In the genomic region with DNA sequence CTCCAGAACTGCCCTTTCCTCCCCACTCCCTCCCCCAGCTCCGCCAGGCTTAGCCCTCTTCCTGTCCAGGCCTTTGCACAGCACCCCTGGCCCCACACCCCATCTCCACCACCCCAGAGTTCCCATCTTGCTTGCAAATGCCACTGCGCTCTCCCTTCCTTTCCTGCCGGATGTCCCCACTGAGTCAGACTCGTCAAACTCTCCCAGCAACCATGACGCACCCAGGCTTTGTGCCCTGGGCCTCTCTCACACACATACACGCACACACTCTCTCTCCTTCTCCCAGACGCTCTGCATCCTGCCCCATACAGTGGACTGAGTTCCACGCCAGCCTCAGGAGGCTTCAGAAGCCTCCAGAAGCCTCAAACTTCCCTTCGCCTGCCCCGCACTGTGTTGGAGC, we compare ENCODE assay signal across 12 cellular contexts. TPM values are rescaled to one million over a fixed set of nuclear protein-coding genes. Genes with fewer than 3 reads are reported as not detected.
DNase-seq lines count a peak whose midpoint lies in the region; ATAC-seq, FAIRE-seq and TF ChIP-seq lines count a peak whose summit lies in the region.
"Had no signal": no experiment of that assay in that cellular context is flagged by ENCODE, and none has a peak within 500 bp of the region (broad histone marks: within the 10 kb centered on the region; RNA-seq: fewer than 3 reads in every experiment).

No MANE protein-coding gene starts in this region.

- FAIRE-seq in small intestine (lab: Jason Lieb, UNC), result no peak

- H3K4me3 ChIP-seq in RWPE2 (ENCODE audit: severe bottlenecking), result no peak overlapping the region
- H3K4me3 ChIP-seq in small intestine (ENCODE audit: low read depth in 1 of 2, low read length in 2 of 2), result no peak overlapping the region
- H3K4me3 ChIP-seq: dorsolateral prefrontal cortex had no signal

- peak; percentile 61 for ATAC-seq in RWPE2 (ENCODE audit: low read depth)
- ATAC-seq: stimulated activated naive CD8-positive, alpha-beta T cell treated with anti-CD3 and anti-CD28 coated beads, Interleukin-15, amount 100 ng/mL, for 72 hours had no signal

- peaks cover 7% of the 10 kb centered on the region for H3K36me3 ChIP-seq in RWPE2 (ENCODE audit: low read depth)
- H3K36me3 ChIP-seq in small intestine (ENCODE audit: control insufficient read depth in 2 of 2, insufficient read depth in 2 of 2, low read length in 2 of 2), result no peaks in the 10 kb centered on the region

- H3K27ac ChIP-seq in RWPE2 (ENCODE audit: poor library complexity, severe bottlenecking) (peak overlapping the region; percentile 97), small intestine (ENCODE audit: low read depth in 1 of 2, low read length in 1 of 2) (peak overlapping the region in 1 of 2 donors; percentile 40)

- WGBS in small intestine, 3 donors, result 81 to 89% (median 86%) methylated on average over 10 of the region's 10 CpGs

- H3K27me3 ChIP-seq in RWPE2 (ENCODE audit: insufficient read depth, poor library complexity, severe bottlenecking) (no peaks in the 10 kb centered on the region), small intestine (ENCODE audit: control insufficient read depth in 2 of 2, insufficient read depth in 2 of 2, low read length in 2 of 2) (no peaks in the 10 kb centered on the region)
- H3K27me3 ChIP-seq: dorsolateral prefrontal cortex had no signal

- H3K9me3 ChIP-seq in RWPE2 (ENCODE audit: severe bottlenecking), result no peaks in the 10 kb centered on the region
- no peaks in the 10 kb centered on the region for H3K9me3 ChIP-seq in small intestine (ENCODE audit: control insufficient read depth, low read depth)

- TF ChIP-seq CTCF in RWPE2 (IDR thresholded peaks at IDR 0.05; ENCODE audit: poor library complexity, severe bottlenecking), result no peak

- peaks cover 52% of the 10 kb centered on the region for H3K4me1 ChIP-seq in RWPE2 (ENCODE audit: insufficient read depth, poor library complexity, severe bottlenecking)
- peaks cover 6 to 17% of the 10 kb centered on the region in 2 donors for H3K4me1 ChIP-seq in small intestine (ENCODE audit: control insufficient read depth in 2 of 2, insufficient read depth in 1 of 2, low read depth in 1 of 2, low read length in 1 of 2)

- DNase-seq in EH (ENCODE audit: low read depth), result peak; percentile 99
- DNase-seq in RWPE2 (ENCODE audit: low spot score), result peak; percentile 95
- DNase-seq in fibroblast of peridontal ligament (ENCODE audit: extremely low read depth), result peak; percentile 75
- DNase-seq in renal cortical epithelial cell (ENCODE audit: low read depth), result peak; percentile 27
- DNase-seq in RPMI8226, result no peak
- DNase-seq in NCI-H128 (lab: John Stamatoyannopoulos, UW; ENCODE audit: unreplicated experiment), result no peak
- no peak for DNase-seq in NCI-H526 treated with DMSO at 0.1 percent for 48 hours (lab: John Stamatoyannopoulos, UW)
- DNase-seq in small intestine, result no peak
- DNase-seq: dorsolateral prefrontal cortex; MM.1S; stimulated activated naive CD8-positive, alpha-beta T cell treated with anti-CD3 and anti-CD28 coated beads, Interleukin-15, amount 100 ng/mL, for 72 hours had no signal

RNA-seq across cellular contexts. Expression of a gene that starts 2.8 kb away (rescaled TPM):
- 59.2 and 165 TPM in 2 replicates for total RNA-seq in renal cortical epithelial cell
- 1 to 10 TPM; 2.2 to 7.4 (median 2.7) TPM for polyA plus RNA-seq in small intestine

RNA-seq across cellular contexts. Expression of a gene that starts 7.3 kb away (rescaled TPM):
- not detected in 2 replicates for total RNA-seq in renal cortical epithelial cell
- over 10,000 TPM in 2 of 3 donors, 1,000 to 10,000 TPM in 1; 4,043 to 32,483 (median 28,942) TPM for polyA plus RNA-seq in small intestine
- total RNA-seq: dorsolateral prefrontal cortex, omental fat pad had no signal

RNA-seq across cellular contexts. Expression of a gene that starts 14.5 kb away (rescaled TPM):
- total RNA-seq in renal cortical epithelial cell, result 0.17 and 0.25 TPM in 2 replicates
- 10 to 100 TPM in 1 of 3 donors, 1 to 10 TPM in 2; 2.2 to 12.2 (median 3.4) TPM for polyA plus RNA-seq in small intestine

RNA-seq across cellular contexts. Expression of a gene that starts 20.0 kb away (rescaled TPM):
- 11.5 and 13.5 TPM in 2 replicates for total RNA-seq in renal cortical epithelial cell
- polyA plus RNA-seq in small intestine, result 1 to 10 TPM; 4.7 to 7.6 (median 5.4) TPM

RNA-seq across cellular contexts. Expression of a gene that starts 35.8 kb away (rescaled TPM):
- 0.52 TPM in 1 of 2 replicates, not detected in the other for total RNA-seq in renal cortical epithelial cell
- polyA plus RNA-seq in small intestine, result 1 to 10 TPM; 5.6 to 8.1 (median 7.6) TPM

Comparison
In these comparisons a context has a peak if more than half of its experiments do, and no peak if none do; other contexts are left out.
1. DNase-seq: peak in EH (single experiment), RWPE2 (single experiment), fibroblast of peridontal ligament (single experiment) and renal cortical epithelial cell (single experiment); none in RPMI8226 (single experiment), NCI-H128 (single experiment), NCI-H526 treated with DMSO at 0.1 percent for 48 hours (single experiment) and small intestine (single experiment).